27 cellular contexts compared by ENCODE assay signal in genomic region chr12:98935847-98936246, GRCh38.
"Had no signal": no experiment of that assay in that cellular context is flagged by ENCODE, and none has a peak within 500 bp of the region (broad histone marks: within the 10 kb centered on the region; RNA-seq: fewer than 3 reads in every experiment).

No MANE protein-coding gene starts in this region.

- H3K4me1 ChIP-seq: parathyroid adenoma, psoas muscle, right lobe of liver, sigmoid colon, suprapubic skin, testis, tibial artery, transverse colon, upper lobe of right lung, uterus had no signal

- H3K9ac ChIP-seq: neural progenitor cell, parathyroid adenoma had no signal

- H3K4me2 ChIP-seq: neural progenitor cell had no signal

- H2AFZ ChIP-seq: neural progenitor cell, parathyroid adenoma had no signal

- H3K9me3 ChIP-seq: ovary, psoas muscle, right lobe of liver, suprapubic skin, testis, transverse colon, upper lobe of right lung, uterus had no signal

- H3K36me3 ChIP-seq: neural progenitor cell, ovary, right lobe of liver, sigmoid colon, suprapubic skin, transverse colon, upper lobe of right lung, uterus had no signal

- H3K27me3 ChIP-seq: neural progenitor cell, ovary, right lobe of liver, sigmoid colon, suprapubic skin, testis, tibial artery, transverse colon, upper lobe of right lung, uterus had no signal

- H3K4me3 ChIP-seq: neural progenitor cell, ovary, psoas muscle, right lobe of liver, sigmoid colon, suprapubic skin, testis, tibial artery, transverse colon, upper lobe of right lung, uterus had no signal

- DNase-seq: natural killer cell; occipital lobe; ovary; posterior cingulate gyrus; psoas muscle; right cardiac atrium; right lobe of liver; sigmoid colon; small intestine; stimulated activated CD4-positive, alpha-beta T cell treated with anti-CD3 and anti-CD28 coated beads, Interleukin-15, amount 100 ng/mL, for 24 hours; stimulated activated CD4-positive, alpha-beta T cell treated with anti-CD3 and anti-CD28 coated beads, Interleukin-2, amount 100 ng/mL, for 24 hours; stimulated activated CD4-positive, alpha-beta T cell treated with anti-CD3 and anti-CD28 coated beads, Interleukin-4, amount 100 ng/mL, for 1 hour; stimulated activated CD4-positive, alpha-beta T cell treated with anti-CD3 and anti-CD28 coated beads, Interleukin-4, amount 100 ng/mL, for 4 hours; stimulated activated CD8-positive, alpha-beta memory T cell treated with anti-CD3 and anti-CD28 coated beads, Interleukin-4, amount 100 ng/mL, for 48 hours; stimulated activated naive CD4-positive, alpha-beta T cell; stimulated activated naive CD8-positive, alpha-beta T cell treated with anti-CD3 and anti-CD28 coated beads, Interleukin-15, amount 100 ng/mL, for 72 hours; stimulated activated naive CD8-positive, alpha-beta T cell treated with anti-CD3 and anti-CD28 coated beads, Interleukin-15, Interleukin-2, amounts not matched to agents 100 U/mL and 50 U/mL, for 24 hours; substantia nigra; testis; tibial artery; transverse colon; upper lobe of right lung; uterus had no signal

- H3K27ac ChIP-seq: neural progenitor cell, ovary, parathyroid adenoma, psoas muscle, right lobe of liver, sigmoid colon, suprapubic skin, testis, tibial artery, transverse colon, upper lobe of right lung, uterus had no signal

- ATAC-seq: natural killer cell; psoas muscle; right cardiac atrium; right lobe of liver; stimulated activated memory B cell treated with anti-CD40 and anti-IgM and Interleukin-4, amounts not matched to agents 10 μg/mL and 1 μg/mL and 100 μg/mL, for 72 hours; stimulated activated naive CD8-positive, alpha-beta T cell treated with anti-CD3 and anti-CD28 coated beads, Interleukin-15, amount 100 ng/mL, for 72 hours; stimulated activated naive CD8-positive, alpha-beta T cell treated with anti-CD3 and anti-CD28 coated beads, Interleukin-15, Interleukin-2, amounts not matched to agents 100 U/mL and 50 U/mL, for 24 hours; upper lobe of right lung had no signal
